Comparison of ENCODE assay signal across 1 cellular context in genomic region chrX:118964252-118964651, GRCh38.
TF ChIP-seq lines count a peak whose summit lies in the region.

No MANE protein-coding gene starts in this region.

TF ChIP-seq in HEK293, 187 proteins besides CTCF, POLR2A, EP300 and RAD21 (continued from another document and continues in another):
- TF ChIP-seq ZNF518A (tag by site-specific recombination; conservative IDR thresholded peaks at IDR 0.05; ENCODE audit: low read depth) (no peak), HOXA7 (CRISPR knock-in tag; IDR thresholded peaks at IDR 0.05; ENCODE audit: borderline replicate concordance) (no peak), ZNF132 (tag by site-specific recombination; IDR thresholded peaks at IDR 0.05; ENCODE audit: borderline replicate concordance) (no peak), ZNF701 (tag by site-specific recombination; IDR thresholded peaks at IDR 0.05) (no peak), ZSCAN23 (tag by site-specific recombination; IDR thresholded peaks at IDR 0.05) (peak; percentile 72; the same call in 1 of the 2 replicates), ZNF2 (tag by site-specific recombination; IDR thresholded peaks at IDR 0.05) (no peak; the same call in none of the 2 replicates), PATZ1 (tag by site-specific recombination; IDR thresholded peaks at IDR 0.05) (0 out of 2 replicates have a peak, but pooled peaks have one; percentile 18), TRIM28 (IDR thresholded peaks at IDR 0.05; ENCODE audit: borderline replicate concordance, low read length) (peak; percentile 96), ZNF184 (tag by site-specific recombination; IDR thresholded peaks at IDR 0.05) (0 out of 2 replicates have a peak, but pooled peaks have one; percentile 38), TCF7L2 (IDR thresholded peaks at IDR 0.05; ENCODE audit: borderline replicate concordance, low read depth, low read length) (peak; percentile 73), ZBTB11 (tag by site-specific recombination; conservative IDR thresholded peaks at IDR 0.05; ENCODE audit: low read depth) (no peak), OSR2 (tag by site-specific recombination; IDR thresholded peaks at IDR 0.05) (peak; percentile 84), YY2 (tag by site-specific recombination; IDR thresholded peaks at IDR 0.05) (no peak), PRDM6 (tag by site-specific recombination; IDR thresholded peaks at IDR 0.05) (peak; percentile 93), SETDB1 (IDR thresholded peaks at IDR 0.05; ENCODE audit: insufficient read length, low read length) (no peak), ZNF266 (tag by site-specific recombination; IDR thresholded peaks at IDR 0.05; ENCODE audit: low read depth) (no peak), IKZF3 (tag by site-specific recombination; IDR thresholded peaks at IDR 0.05) (no peak; the same call in 1 of the 2 replicates), WT1 (tag by site-specific recombination; IDR thresholded peaks at IDR 0.05) (peak; percentile 86), ZNF830 (tag by site-specific recombination; IDR thresholded peaks at IDR 0.05; ENCODE audit: low read depth) (no peak), GLI2 (tag by site-specific recombination; IDR thresholded peaks at IDR 0.05; ENCODE audit: borderline replicate concordance, low read depth) (peak; percentile 94), SP7 (tag by site-specific recombination; IDR thresholded peaks at IDR 0.05) (peak; percentile 98), ZBTB48 (tag by site-specific recombination; IDR thresholded peaks at IDR 0.05) (no peak), SCRT2 (tag by site-specific recombination; IDR thresholded peaks at IDR 0.05) (no peak), ZEB2 (tag by site-specific recombination; IDR thresholded peaks at IDR 0.05) (peak; percentile 92), ZNF449 (tag by site-specific recombination; IDR thresholded peaks at IDR 0.05) (no peak), ZNF366 (tag by site-specific recombination; conservative IDR thresholded peaks at IDR 0.05) (no peak), OVOL3 (tag by site-specific recombination; IDR thresholded peaks at IDR 0.05) (0 out of 2 replicates have a peak, but pooled peaks have one; percentile 25), FEZF1 (tag by site-specific recombination; IDR thresholded peaks at IDR 0.05) (peak; percentile 66), ZNF19 (tag by site-specific recombination; IDR thresholded peaks at IDR 0.05; ENCODE audit: low read depth) (no peak), ZNF629 (tag by site-specific recombination; IDR thresholded peaks at IDR 0.05) (peak; percentile 93), ZNF302 (tag by site-specific recombination; IDR thresholded peaks at IDR 0.05; ENCODE audit: low read depth) (no peak), ZNF280D (tag by site-specific recombination; IDR thresholded peaks at IDR 0.05) (no peak), KLF9 (tag by site-specific recombination; IDR thresholded peaks at IDR 0.05; ENCODE audit: low read depth) (no peak), ZNF548 (tag by site-specific recombination; IDR thresholded peaks at IDR 0.05) (no peak), ZBTB7A (tag by site-specific recombination; IDR thresholded peaks at IDR 0.05; ENCODE audit: low read depth) (no peak), ZBTB21 (tag by site-specific recombination; IDR thresholded peaks at IDR 0.05) (peak; percentile 88), ZNF639 (tag by site-specific recombination; IDR thresholded peaks at IDR 0.05) (peak; percentile 64; the same call in 1 of the 2 replicates), ZNF677 (tag by site-specific recombination; IDR thresholded peaks at IDR 0.05) (no peak), ZNF23 (tag by site-specific recombination; IDR thresholded peaks at IDR 0.05; ENCODE audit: borderline replicate concordance) (no peak), ATF2 (tag by site-specific recombination; IDR thresholded peaks at IDR 0.05; ENCODE audit: low read depth) (peak; percentile 34; the same call in 1 of the 2 replicates)
